Comparison of ENCODE assay signal across 19 cellular contexts in genomic region chr5:133814152-133814551, GRCh38.
DNase-seq lines count a peak whose midpoint lies in the region; ATAC-seq, FAIRE-seq and TF ChIP-seq lines count a peak whose summit lies in the region.
"Had no signal": no experiment of that assay in that cellular context is flagged by ENCODE, and none has a peak within 500 bp of the region (broad histone marks: within the 10 kb centered on the region; RNA-seq: fewer than 3 reads in every experiment).

No MANE protein-coding gene starts in this region.

- BruUV-seq in endothelial cell of umbilical vein (replicated peaks; lab: Mats Ljungman, UMichigan): no TSS peak

- no peaks in the 10 kb centered on the region for H3K9me3 ChIP-seq in GM23248 (ENCODE audit: low read depth)
- H3K9me3 ChIP-seq in MG63: no peaks in the 10 kb centered on the region
- H3K9me3 ChIP-seq in endothelial cell of umbilical vein (replicated peaks; ENCODE audit: control insufficient read depth, insufficient read depth, low read length): no peaks in the 10 kb centered on the region
- H3K9me3 ChIP-seq in keratinocyte (ENCODE audit: control insufficient read depth, low read depth, low read length): no peaks in the 10 kb centered on the region
- H3K9me3 ChIP-seq: SJCRH30 had no signal

- H3K36me3 ChIP-seq in GM23248 (ENCODE audit: low read depth): no peaks in the 10 kb centered on the region
- no peaks in the 10 kb centered on the region for H3K36me3 ChIP-seq in MG63
- H3K36me3 ChIP-seq in endothelial cell of umbilical vein (ENCODE audit: control insufficient read depth in 2 of 2, extremely low read depth in 1 of 2, insufficient read depth in 2 of 2, low read length in 2 of 2): no peaks in the 10 kb centered on the region
- no peaks in the 10 kb centered on the region for H3K36me3 ChIP-seq in keratinocyte (ENCODE audit: control insufficient read depth in 2 of 2, extremely low read depth in 1 of 2, insufficient read depth in 2 of 2, low read length in 2 of 2)
- H3K36me3 ChIP-seq: SJCRH30 had no signal

- no peak overlapping the region for H3K4me2 ChIP-seq in GM23248 (ENCODE audit: unreplicated experiment)
- no peak overlapping the region for H3K4me2 ChIP-seq in endothelial cell of umbilical vein (ENCODE audit: insufficient read depth, low read length)
- H3K4me2 ChIP-seq in keratinocyte (ENCODE audit: control insufficient read depth, extremely low read depth, insufficient read depth, low read depth, low read length): peak overlapping the region; percentile 54

- in situ Hi-C loops in GM23248 (cut with MboI): no loop called here

- H3K4me3 Mint-ChIP-seq in mesothelial cell of epicardium: no peak overlapping the region
- H3K4me3 Mint-ChIP-seq: H9 had no signal

- H3K27me3 Mint-ChIP-seq in mesothelial cell of epicardium (ENCODE audit: low read depth): peaks cover 19% of the 10 kb centered on the region

- WGBS in GM23248 (ENCODE audit: low coverage in 1 of 2, low lambda C conversion rate in 2 of 2, missing lambda C conversion rate in 2 of 2), 2 experiments: 1 to 4% methylated on average over 8 of the region's 8 CpGs

- no peak overlapping the region for H3K27ac Mint-ChIP-seq in mesothelial cell of epicardium
- H3K27ac Mint-ChIP-seq: H9 had no signal

- H4K20me1 ChIP-seq in GM23248 (ENCODE audit: insufficient read depth) (no peaks in the 10 kb centered on the region), endothelial cell of umbilical vein (replicated peaks; ENCODE audit: control insufficient read depth, extremely low read depth, insufficient read depth, low read length) (no peaks in the 10 kb centered on the region), keratinocyte (ENCODE audit: control insufficient read depth, extremely low read depth, insufficient read depth, low read length) (no peaks in the 10 kb centered on the region)

- H3K9me2 ChIP-seq in GM23248 (ENCODE audit: insufficient read depth): no peaks in the 10 kb centered on the region

- FAIRE-seq in endothelial cell of umbilical vein (lab: Jason Lieb, UNC) (no peak), keratinocyte (lab: Jason Lieb, UNC) (peak; percentile 97)
- FAIRE-seq: D721Med had no signal

- dilution Hi-C loops in endothelial cell of umbilical vein (cut with MboI; ENCODE audit: extremely low pct_ligation_motif_present, low sequenced_read_pairs): no loop called here
- dilution Hi-C loops in keratinocyte (cut with MboI; ENCODE audit: extremely low pct_ligation_motif_present, low sequenced_read_pairs): no loop called here

- ATAC-seq in left colon: no peak

- DNase-seq in GM23248 (peak; percentile 7), MG63 (peak; percentile 55), endothelial cell of umbilical vein (ENCODE audit: low read depth, low spot score) (no peak), keratinocyte (ENCODE audit: low read depth, low spot score) (peak; percentile 58), mesothelial cell of epicardium (ENCODE audit: low spot score in 2 of 2, unreplicated experiment in 2 of 2) (no peak), cerebellar cortex (ENCODE audit: low spot score) (no peak), left colon (no peak)
- DNase-seq: ACHN, AML-193, H9, NCI-H1105 treated with DMSO at 0.1 percent for 48 hours, NCI-H1694 treated with DMSO at 0.1 percent for 48 hours, NCI-H510A, NCI-H774, OCI-M1, RPMI8226, SJCRH30 had no signal

- H3K9ac ChIP-seq in GM23248 (no peak overlapping the region), endothelial cell of umbilical vein (replicated peaks; ENCODE audit: extremely low read depth, insufficient read depth, low read length) (no peak overlapping the region), keratinocyte (ENCODE audit: control insufficient read depth, extremely low read depth, insufficient read depth, low read length) (no peak overlapping the region)

- intact Hi-C loops in endothelial cell of umbilical vein (cut with micrococcal nuclease): no loop called here
- intact Hi-C loops in left colon (cut with DNase I, micrococcal nuclease): no loop called here

- no peak overlapping the region for H3K27ac ChIP-seq in GM23248
- no peak overlapping the region for H3K27ac ChIP-seq in endothelial cell of umbilical vein (ENCODE audit: insufficient read depth, low read depth, low read length)
- H3K27ac ChIP-seq in keratinocyte (ENCODE audit: control insufficient read depth, insufficient read depth, low read length): no peak overlapping the region
- H3K27ac ChIP-seq: C4-2B, SJCRH30 had no signal

- H2AFZ ChIP-seq in GM23248: no peak overlapping the region
- H2AFZ ChIP-seq in endothelial cell of umbilical vein (ENCODE audit: low read depth, low read length): peak overlapping the region; percentile 23
- H2AFZ ChIP-seq in keratinocyte (ENCODE audit: control insufficient read depth, low read length): peak overlapping the region; percentile 58

- H3K4me1 ChIP-seq in GM23248 (ENCODE audit: insufficient read depth) (no peaks in the 10 kb centered on the region), endothelial cell of umbilical vein (ENCODE audit: control insufficient read depth, extremely low read depth, insufficient read depth, low read length) (peaks cover 3% of the 10 kb centered on the region), keratinocyte (ENCODE audit: control insufficient read depth, extremely low read depth, insufficient read depth, low read length) (peaks cover 27% of the 10 kb centered on the region)

- H3K79me2 ChIP-seq in GM23248 (ENCODE audit: insufficient read depth) (no peaks in the 10 kb centered on the region), endothelial cell of umbilical vein (ENCODE audit: control insufficient read depth, insufficient read depth, low read length) (no peaks in the 10 kb centered on the region), keratinocyte (ENCODE audit: control insufficient read depth, insufficient read depth, low read length) (no peaks in the 10 kb centered on the region)

- H3K9me3 Mint-ChIP-seq in mesothelial cell of epicardium: no peaks in the 10 kb centered on the region
- H3K9me3 Mint-ChIP-seq: H9 had no signal

- CTCF ChIA-PET in endothelial cell of umbilical vein (lab: Charles Lee): no interaction called here

- H3K27me3 ChIP-seq in GM23248 (replicated peaks; ENCODE audit: insufficient read depth): peaks cover 19% of the 10 kb centered on the region; the same call in 1 of the 2 replicates
- H3K27me3 ChIP-seq in MG63: no peaks in the 10 kb centered on the region
- H3K27me3 ChIP-seq in endothelial cell of umbilical vein (ENCODE audit: control insufficient read depth in 2 of 2, insufficient read depth in 2 of 2, low read length in 2 of 2): peaks cover 8 to 23% of the 10 kb centered on the region in 2 experiments
- H3K27me3 ChIP-seq in keratinocyte (ENCODE audit: control insufficient read depth, extremely low read depth, insufficient read depth, low read length): peaks cover 10% of the 10 kb centered on the region
- H3K27me3 ChIP-seq: SJCRH30 had no signal

- no peaks in the 10 kb centered on the region for H3K36me3 Mint-ChIP-seq in mesothelial cell of epicardium

- POLR2A ChIA-PET in endothelial cell of umbilical vein (lab: Charles Lee): no interaction called here

- no peak overlapping the region for H3K4me3 ChIP-seq in GM23248
- H3K4me3 ChIP-seq in MG63: no peak overlapping the region
- H3K4me3 ChIP-seq in endothelial cell of umbilical vein (replicated peaks in 1 of 3; ENCODE audit: insufficient read depth in 1 of 3, low read depth in 1 of 3, low read length in 3 of 3): no peak overlapping the region
- H3K4me3 ChIP-seq in keratinocyte (ENCODE audit: control insufficient read depth in 2 of 3, extremely low read depth in 1 of 3, insufficient read depth in 2 of 3, low read depth in 1 of 3, low read length in 3 of 3): peak overlapping the region in 1 of 3 experiments; percentile 15
- H3K4me3 ChIP-seq: SJCRH30 had no signal

- H3K4me1 Mint-ChIP-seq in mesothelial cell of epicardium: no peaks in the 10 kb centered on the region

- TF ChIP-seq CTCF in endothelial cell of umbilical vein (IDR thresholded peaks at IDR 0.05; ENCODE audit: extremely low read depth in 1 of 2, insufficient read depth in 1 of 2, low read depth in 1 of 2, low read length in 2 of 2): no peak
- TF ChIP-seq CTCF in keratinocyte (optimal IDR thresholded peaks at IDR 0.05 in 1 of 3, IDR thresholded peaks at IDR 0.05 in 1 of 3, conservative IDR thresholded peaks at IDR 0.05 in 1 of 3; ENCODE audit: extremely low read depth in 1 of 3, insufficient read depth in 2 of 3, low read length in 3 of 3): no peak
- TF ChIP-seq CTCF in mesothelial cell of epicardium (IDR thresholded peaks at IDR 0.05; ENCODE audit: unreplicated experiment): no peak

- H3K9me1 ChIP-seq in endothelial cell of umbilical vein (replicated peaks; ENCODE audit: control insufficient read depth, extremely low read depth, insufficient read depth, low read length): no peaks in the 10 kb centered on the region
- H3K9me1 ChIP-seq in keratinocyte (ENCODE audit: control insufficient read depth, extremely low read depth, insufficient read depth, low read length): peaks cover 5% of the 10 kb centered on the region

- H3F3A ChIP-seq in GM23248 (ENCODE audit: insufficient read depth): no peaks in the 10 kb centered on the region

- TF ChIP-seq POLR2A in endothelial cell of umbilical vein (IDR thresholded peaks at IDR 0.05; ENCODE audit: low read depth, low read length): no peak

TF ChIP-seq in endothelial cell of umbilical vein, 7 proteins besides CTCF, POLR2A, EP300 and RAD21:
- TF ChIP-seq FOS (IDR thresholded peaks at IDR 0.05; ENCODE audit: borderline replicate concordance, insufficient read depth, low read length) (no peak), GATA2 (IDR thresholded peaks at IDR 0.05; ENCODE audit: insufficient read depth, insufficient read length, low read depth, low read length) (no peak), JUN (IDR thresholded peaks at IDR 0.05; ENCODE audit: borderline replicate concordance, insufficient read depth, insufficient read length, low read depth) (no peak), EZH2 (IDR thresholded peaks at IDR 0.05; ENCODE audit: borderline replicate concordance, low read depth, low read length, severe bottlenecking) (no peak), MYC (IDR thresholded peaks at IDR 0.05; ENCODE audit: low read depth, low read length) (no peak), POLR2AphosphoS5 (IDR thresholded peaks at IDR 0.05; ENCODE audit: insufficient read depth, low read depth, low read length) (no peak), MAX (IDR thresholded peaks at IDR 0.05; ENCODE audit: insufficient read depth, insufficient read length) (no peak)

Comparison
In these comparisons a context has a peak if more than half of its experiments do, and no peak if none do; other contexts are left out.
1. DNase-seq: peak in GM23248 (single experiment), MG63 (single experiment) and keratinocyte (single experiment); none in endothelial cell of umbilical vein (single experiment), mesothelial cell of epicardium (0 of 2), cerebellar cortex (single experiment) and left colon (0 of 2).